ENCODE assay signal across 13 cellular contexts in genomic region chr19:17450264-17451075, GRCh38. TPM values are rescaled to one million over a fixed set of nuclear protein-coding genes. Genes with fewer than 3 reads are reported as not detected.
A peak's percentile ranks its signal among the peaks of the same experiment; 100 is the strongest.
DNase-seq lines count a peak whose midpoint lies in the region; ATAC-seq, FAIRE-seq and TF ChIP-seq lines count a peak whose summit lies in the region.
"Had no signal": no experiment of that assay in that cellular context is flagged by ENCODE, and none has a peak within 500 bp of the region (broad histone marks: within the 10 kb centered on the region; RNA-seq: fewer than 3 reads in every experiment).

No MANE protein-coding gene starts in this region.

- peak overlapping the region in 6 of 11 experiments; percentile 21 to 56 (median 46); a peak in 11 of 22 replicates for H3K9ac ChIP-seq in BLaER1 treated with 17β-estradiol and CSF1 and Interleukin-3, amounts not matched to agents 10 nM and 100 nM
- H3K9ac ChIP-seq in kidney (ENCODE audit: low read length in 2 of 2): no peak overlapping the region

- peak overlapping the region; percentile 53 to 99 (median 97) for H3K4me2 ChIP-seq in BLaER1 treated with 17β-estradiol and CSF1 and Interleukin-3, amounts not matched to agents 10 nM and 100 nM

- peaks cover 13 to 20% (median 18%) of the 10 kb centered on the region in 11 experiments for H3K27me3 ChIP-seq in BLaER1 treated with 17β-estradiol and CSF1 and Interleukin-3, amounts not matched to agents 10 nM and 100 nM
- H3K27me3 ChIP-seq in BE2C: peaks cover 29% of the 10 kb centered on the region

- H3K36me3 ChIP-seq in BLaER1 treated with 17β-estradiol and CSF1 and Interleukin-3, amounts not matched to agents 10 nM and 100 nM: no peaks in the 10 kb centered on the region
- H3K36me3 ChIP-seq in mucosa of descending colon (ENCODE audit: low read depth): no peaks in the 10 kb centered on the region
- no peaks in the 10 kb centered on the region for H3K36me3 ChIP-seq in BE2C
- no peaks in the 10 kb centered on the region for H3K36me3 ChIP-seq in kidney (ENCODE audit: control insufficient read depth in 1 of 2, insufficient read depth in 2 of 2, low read length in 2 of 2)

- TF ChIP-seq CTCF in mucosa of descending colon (IDR thresholded peaks at IDR 0.05): no peak
- no peak for TF ChIP-seq CTCF in BE2C (IDR thresholded peaks at IDR 0.05; ENCODE audit: low read depth, low read length)
- no peak for TF ChIP-seq CTCF in kidney (IDR thresholded peaks at IDR 0.05; ENCODE audit: borderline replicate concordance, extremely low read depth, insufficient read depth)

- H3K4me3 ChIP-seq in BLaER1 treated with 17β-estradiol and CSF1 and Interleukin-3, amounts not matched to agents 10 nM and 100 nM: no peak overlapping the region
- H3K4me3 ChIP-seq in mucosa of descending colon (no peak overlapping the region), BE2C (ENCODE audit: low read depth, low read length) (no peak overlapping the region), kidney (ENCODE audit: low read length in 2 of 2) (no peak overlapping the region)

- ATAC-seq in mucosa of descending colon: peak; percentile 88

- FAIRE-seq in kidney (lab: Jason Lieb, UNC): no peak
- FAIRE-seq: H54, TTC549 had no signal

- peaks cover 0 to 3% (median 0%) of the 10 kb centered on the region in 11 experiments; a peak in 2 of 22 replicates for H3K9me3 ChIP-seq in BLaER1 treated with 17β-estradiol and CSF1 and Interleukin-3, amounts not matched to agents 10 nM and 100 nM (replicated peaks in 1 of 11)
- H3K9me3 ChIP-seq in mucosa of descending colon (no peaks in the 10 kb centered on the region), BE2C (no peaks in the 10 kb centered on the region; the same call in 1 of the 2 replicates), kidney (ENCODE audit: control insufficient read depth in 1 of 2, low read length in 2 of 2) (no peaks in the 10 kb centered on the region)

- DNase-seq in HK-2 (ENCODE audit: unreplicated experiment) (peak; percentile 32), mucosa of descending colon (no peak), BE2C (no peak), kidney (no peak), DMS114 treated with DMSO at 0.1 percent for 48 hours (lab: John Stamatoyannopoulos, UW; ENCODE audit: unreplicated experiment) (no peak), NCI-H510A treated with DMSO at 0.1 percent for 48 hours (lab: John Stamatoyannopoulos, UW) (no peak)
- DNase-seq in activated CD4-positive, alpha-beta T cell treated with anti-CD3 and anti-CD28 coated beads, Interleukin-2, amount 50 U/mL, for 4 hours: peak; percentile 33
- DNase-seq: DMS 273 treated with DMSO at 0.1 percent for 48 hours, mesenchymal stem cell, NCI-H1092 treated with DMSO at 0.1 percent for 48 hours had no signal

- H4K20me1 ChIP-seq in BLaER1 treated with 17β-estradiol and CSF1 and Interleukin-3, amounts not matched to agents 10 nM and 100 nM: no peaks in the 10 kb centered on the region

- H3K4me1 ChIP-seq in BLaER1 treated with 17β-estradiol and CSF1 and Interleukin-3, amounts not matched to agents 10 nM and 100 nM: peaks cover 31 to 75% (median 54%) of the 10 kb centered on the region in 10 experiments
- H3K4me1 ChIP-seq in mucosa of descending colon (ENCODE audit: low read depth): no peaks in the 10 kb centered on the region
- no peaks in the 10 kb centered on the region for H3K4me1 ChIP-seq in BE2C
- H3K4me1 ChIP-seq in kidney (ENCODE audit: control insufficient read depth in 1 of 2, insufficient read depth in 1 of 2, low read depth in 1 of 2, low read length in 2 of 2): peaks cover 0 to 4% of the 10 kb centered on the region in 2 donors

- peak overlapping the region in 10 of 11 experiments; percentile 27 to 78 (median 55); a peak in 20 of 22 replicates for H3K27ac ChIP-seq in BLaER1 treated with 17β-estradiol and CSF1 and Interleukin-3, amounts not matched to agents 10 nM and 100 nM
- H3K27ac ChIP-seq in kidney (ENCODE audit: low read depth in 2 of 2, low read length in 2 of 2): no peak overlapping the region

- intact Hi-C loops in mucosa of descending colon (cut with DNase I, micrococcal nuclease) (no loop called here), kidney (cut with DNase I) (no loop called here)

RNA-seq across cellular contexts. Expression of gene TMEM221, which starts 2.0 kb away (rescaled TPM):
- total RNA-seq in mucosa of descending colon: under 1 TPM in 2 of 3 donors, not detected in 1; 0.34 to 0.51 TPM
- not detected for polyA plus RNA-seq in BE2C (2012; ENCODE audit: insufficient read depth, insufficient read length, low read depth)
- total RNA-seq in kidney: 0.13 TPM
- not detected for polyA plus RNA-seq in kidney (ENCODE audit: insufficient read depth, low read depth, low replicate concordance)

RNA-seq across cellular contexts. Expression of gene NXNL1, which starts 10.3 kb away (rescaled TPM):
- not detected for total RNA-seq in mucosa of descending colon
- polyA plus RNA-seq in BE2C (2012; ENCODE audit: insufficient read depth, insufficient read length, low read depth): not detected
- not detected for total RNA-seq in kidney
- polyA plus RNA-seq in kidney (ENCODE audit: insufficient read depth, low read depth, low replicate concordance): not detected

RNA-seq across cellular contexts. Expression of gene SLC27A1, which starts 19.9 kb away (rescaled TPM):
- total RNA-seq in mucosa of descending colon: 10 to 100 TPM in 1 of 3 donors, 1 to 10 TPM in 2; 5.7 to 17.2 (median 6.2) TPM
- polyA plus RNA-seq in BE2C (2012; ENCODE audit: insufficient read depth, insufficient read length, low read depth): 4.7 TPM
- total RNA-seq in kidney: 21.9 TPM
- polyA plus RNA-seq in kidney (ENCODE audit: insufficient read depth, low read depth, low replicate concordance): 16.9 TPM

RNA-seq across cellular contexts. Expression of gene MVB12A, which starts 30.6 kb away (rescaled TPM):
- total RNA-seq in mucosa of descending colon (10 to 100 TPM; 42.7 to 53.3 (median 52.1) TPM), kidney (57.6 TPM)
- 208 TPM for polyA plus RNA-seq in BE2C (2012; ENCODE audit: insufficient read depth, insufficient read length, low read depth)
- polyA plus RNA-seq in kidney (ENCODE audit: insufficient read depth, low read depth, low replicate concordance): 88.3 TPM

RNA-seq across cellular contexts. Expression of gene BST2, which starts 45.0 kb away (rescaled TPM):
- total RNA-seq in mucosa of descending colon (10 to 100 TPM in 2 of 3 donors, 1 to 10 TPM in 1; 9.7 to 72.6 (median 28.2) TPM), kidney (89.6 TPM)
- polyA plus RNA-seq in BE2C (2012; ENCODE audit: insufficient read depth, insufficient read length, low read depth): 5.5 TPM
- 250 TPM for polyA plus RNA-seq in kidney (ENCODE audit: insufficient read depth, low read depth, low replicate concordance)

Comparison
In these comparisons a context has a peak if more than half of its experiments do, and no peak if none do; other contexts are left out.
1. H3K27ac ChIP-seq: peak in BLaER1 treated with 17β-estradiol and CSF1 and Interleukin-3, amounts not matched to agents 10 nM and 100 nM (10 of 11); none in kidney (0 of 2).
2. H3K9ac ChIP-seq: peak in BLaER1 treated with 17β-estradiol and CSF1 and Interleukin-3, amounts not matched to agents 10 nM and 100 nM (6 of 11); none in kidney (0 of 2).
3. DNase-seq: peak in HK-2 (single experiment) and activated CD4-positive, alpha-beta T cell treated with anti-CD3 and anti-CD28 coated beads, Interleukin-2, amount 50 U/mL, for 4 hours (2 of 2); none in mucosa of descending colon (0 of 3), BE2C (single experiment), kidney (single experiment), DMS114 treated with DMSO at 0.1 percent for 48 hours (single experiment) and NCI-H510A treated with DMSO at 0.1 percent for 48 hours (single experiment).